In the genomic region with DNA sequence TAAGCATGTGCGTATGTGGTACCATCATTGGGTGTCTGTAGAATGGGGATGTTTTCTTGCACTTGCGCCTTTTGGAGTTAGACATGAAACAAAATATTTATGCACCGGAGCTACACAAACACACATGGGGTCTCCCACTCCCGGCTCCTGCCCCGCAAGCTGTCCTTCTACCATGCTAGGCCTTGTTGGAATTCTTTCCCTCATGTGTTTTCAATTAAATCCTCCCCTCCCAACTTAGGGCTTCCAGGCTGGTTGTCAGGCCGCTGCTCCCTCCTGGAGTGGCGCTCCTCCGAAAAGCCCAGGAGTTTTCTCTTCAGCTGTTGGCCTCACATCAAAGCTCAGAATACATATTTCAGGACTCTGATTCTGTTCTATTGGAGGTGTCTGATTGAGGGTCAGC, we compare ENCODE assay signal across 18 cellular contexts.
DNase-seq lines count a peak whose midpoint lies in the region; ATAC-seq and TF ChIP-seq lines count a peak whose summit lies in the region.
"Had no signal": no experiment of that assay in that cellular context is flagged by ENCODE, and none has a peak within 500 bp of the region (broad histone marks: within the 10 kb centered on the region; RNA-seq: fewer than 3 reads in every experiment).

No MANE protein-coding gene starts in this region.

- peaks cover 9% of the 10 kb centered on the region for H3K4me1 Mint-ChIP-seq in endodermal cell
- peaks cover 11% of the 10 kb centered on the region for H3K4me1 Mint-ChIP-seq in mesothelial cell of epicardium
- H3K4me1 Mint-ChIP-seq in osteocyte (ENCODE audit: unreplicated experiment) = peaks cover 51% of the 10 kb centered on the region

- WGBS in endodermal cell (ENCODE audit: insufficient coverage in 1 of 2, insufficient read length in 1 of 2), 2 experiments = 94 to 96% methylated on average over 4 to 7 of the region's 8 CpGs

- ATAC-seq in HG02981 (IDR thresholded peaks at IDR 0.05; ENCODE audit: unreplicated experiment) (no peak), HG03457 (IDR thresholded peaks at IDR 0.05; ENCODE audit: unreplicated experiment) (no peak)
- ATAC-seq: CD8-positive, alpha-beta T cell had no signal

- no peak overlapping the region for H3K27ac Mint-ChIP-seq in endodermal cell
- peak overlapping the region; percentile 22 for H3K27ac Mint-ChIP-seq in mesothelial cell of epicardium
- H3K27ac Mint-ChIP-seq in osteocyte (ENCODE audit: unreplicated experiment) = peak overlapping the region; percentile 81
- H3K27ac Mint-ChIP-seq: CD8-positive, alpha-beta T cell had no signal

- H3K4me2 ChIP-seq in BLaER1 treated with 17β-estradiol and CSF1 and Interleukin-3, amounts not matched to agents 10 nM and 100 nM = peak overlapping the region in 7 of 11 experiments; percentile 24 to 85 (median 76); a peak in 13 of 22 replicates

- no peak overlapping the region for H3K27ac ChIP-seq in BLaER1 treated with 17β-estradiol and CSF1 and Interleukin-3, amounts not matched to agents 10 nM and 100 nM
- H3K27ac ChIP-seq in endodermal cell (ENCODE audit: low read depth, low read length) = peak overlapping the region; percentile 21
- H3K27ac ChIP-seq: C4-2B had no signal

- no peaks in the 10 kb centered on the region for H3K9me3 Mint-ChIP-seq in endodermal cell
- no peaks in the 10 kb centered on the region for H3K9me3 Mint-ChIP-seq in mesothelial cell of epicardium
- no peaks in the 10 kb centered on the region for H3K9me3 Mint-ChIP-seq in osteocyte (ENCODE audit: unreplicated experiment)
- H3K9me3 Mint-ChIP-seq: CD8-positive, alpha-beta T cell had no signal

- no peaks in the 10 kb centered on the region for H3K36me3 ChIP-seq in BLaER1 treated with 17β-estradiol and CSF1 and Interleukin-3, amounts not matched to agents 10 nM and 100 nM
- H3K36me3 ChIP-seq in endodermal cell (ENCODE audit: control insufficient read depth, insufficient read depth, low read length) = no peaks in the 10 kb centered on the region

- H3K4me3 Mint-ChIP-seq in endodermal cell (no peak overlapping the region), mesothelial cell of epicardium (no peak overlapping the region), osteocyte (ENCODE audit: unreplicated experiment) (peak overlapping the region; percentile 1)
- H3K4me3 Mint-ChIP-seq: CD8-positive, alpha-beta T cell; H9; IgD-negative memory B cell had no signal

- no peak for TF ChIP-seq CTCF in endodermal cell (conservative IDR thresholded peaks at IDR 0.05)
- TF ChIP-seq CTCF in mesothelial cell of epicardium (IDR thresholded peaks at IDR 0.05; ENCODE audit: unreplicated experiment) = no peak
- TF ChIP-seq CTCF in osteocyte (IDR thresholded peaks at IDR 0.05) = no peak

- no peaks in the 10 kb centered on the region for H4K20me1 ChIP-seq in BLaER1 treated with 17β-estradiol and CSF1 and Interleukin-3, amounts not matched to agents 10 nM and 100 nM

- H3K27me3 ChIP-seq in BLaER1 treated with 17β-estradiol and CSF1 and Interleukin-3, amounts not matched to agents 10 nM and 100 nM = no peaks in the 10 kb centered on the region
- no peaks in the 10 kb centered on the region for H3K27me3 ChIP-seq in endodermal cell (ENCODE audit: control insufficient read depth, insufficient read depth, low read length, poor library complexity, severe bottlenecking)

- H3K27me3 Mint-ChIP-seq in endodermal cell (ENCODE audit: insufficient read depth) (no peaks in the 10 kb centered on the region), mesothelial cell of epicardium (ENCODE audit: low read depth) (no peaks in the 10 kb centered on the region), osteocyte (ENCODE audit: unreplicated experiment) (no peaks in the 10 kb centered on the region)
- H3K27me3 Mint-ChIP-seq: IgD-negative memory B cell had no signal

- DNase-seq in endodermal cell (no peak), mesothelial cell of epicardium (ENCODE audit: low spot score in 2 of 2, unreplicated experiment in 2 of 2) (no peak), osteocyte (ENCODE audit: extremely low spot score, unreplicated experiment) (no peak), ureter (ENCODE audit: low spot score) (no peak)
- no peak for DNase-seq in stimulated activated naive CD4-positive, alpha-beta T cell treated with Interleukin-2 at 50 U/mL for 16 hours (lab: John Stamatoyannopoulos, UW)
- DNase-seq: ACHN; CD8-positive, alpha-beta T cell; COR-L47; DMS153; DMS79 treated with DMSO at 0.1 percent for 48 hours; EL; GOT3; H9 had no signal

- H3K9me3 ChIP-seq in BLaER1 treated with 17β-estradiol and CSF1 and Interleukin-3, amounts not matched to agents 10 nM and 100 nM (replicated peaks in 1 of 11) = peaks cover 0 to 5% (median 0%) of the 10 kb centered on the region in 11 experiments; a peak in 4 of 22 replicates
- H3K9me3 ChIP-seq in endodermal cell (ENCODE audit: control insufficient read depth, low read length) = no peaks in the 10 kb centered on the region

- H3K4me3 ChIP-seq in BLaER1 treated with 17β-estradiol and CSF1 and Interleukin-3, amounts not matched to agents 10 nM and 100 nM = no peak overlapping the region
- H3K4me3 ChIP-seq in endodermal cell (ENCODE audit: low read length) = no peak overlapping the region

- no peak overlapping the region for H3K9ac ChIP-seq in BLaER1 treated with 17β-estradiol and CSF1 and Interleukin-3, amounts not matched to agents 10 nM and 100 nM
- H3K9ac ChIP-seq in endodermal cell (ENCODE audit: extremely low read depth, low read length, poor library complexity, severe bottlenecking) = no peak overlapping the region

- H3K4me1 ChIP-seq in BLaER1 treated with 17β-estradiol and CSF1 and Interleukin-3, amounts not matched to agents 10 nM and 100 nM = peaks cover 0 to 48% (median 25%) of the 10 kb centered on the region in 10 experiments; a peak in 15 of 20 replicates
- peaks cover 7% of the 10 kb centered on the region for H3K4me1 ChIP-seq in endodermal cell (ENCODE audit: control insufficient read depth, insufficient read depth, low read length)

- H3K36me3 Mint-ChIP-seq in endodermal cell (ENCODE audit: low read depth) (no peaks in the 10 kb centered on the region), mesothelial cell of epicardium (peaks cover 6% of the 10 kb centered on the region), osteocyte (ENCODE audit: unreplicated experiment) (peaks cover 10% of the 10 kb centered on the region)
- H3K36me3 Mint-ChIP-seq: CD8-positive, alpha-beta T cell; IgD-negative memory B cell had no signal
